ENCODE assay signal across 8 cellular contexts in genomic region chr3:179259959-179260756, GRCh38. TPM values are rescaled to one million over a fixed set of nuclear protein-coding genes. Genes with fewer than 3 reads are reported as not detected.
DNase-seq lines count a peak whose midpoint lies in the region; ATAC-seq and TF ChIP-seq lines count a peak whose summit lies in the region.
"Not testable (repeated sequence)": the region's sequence is repeated elsewhere in the genome, so short reads cannot be mapped to it uniquely, and the experiment has no call there.

No MANE protein-coding gene starts in this region.

- not testable (repeated sequence) for H3K9me3 ChIP-seq in Loucy (ENCODE audit: insufficient read depth, low read depth, low read length); neuron (ENCODE audit: low read length)

- H3K27ac Mint-ChIP-seq in Calu3 (ENCODE audit: unreplicated experiment); activated naive CD4-positive, alpha-beta T cell treated with anti-CD3 and anti-CD28 coated beads for 36 hours; stimulated activated naive CD8-positive, alpha-beta T cell treated with anti-CD3 and anti-CD28 coated beads, Interleukin-15, amount 100 ng/mL, for 72 hours: not testable (repeated sequence)
- H3K27ac Mint-ChIP-seq in activated CD4-positive, alpha-beta T cell treated with anti-CD3 and anti-CD28 coated beads for 36 hours, result peak overlapping the region; percentile 7
- peak overlapping the region; percentile 74 for H3K27ac Mint-ChIP-seq in dendritic cell treated with granulocyte-macrophage colony-stimulating factor and Interleukin-4, amounts not matched to agents 40 ng/mL and 50 ng/mL, for 4 days
- H3K27ac Mint-ChIP-seq in immature natural killer cell, result peak overlapping the region in 3 of 6 donors; percentile 29 to 42 (median 40)

- H2AFZ ChIP-seq in Loucy (ENCODE audit: low read length), result not testable (repeated sequence)
- peak overlapping the region; percentile 68 for H2AFZ ChIP-seq in neuron (ENCODE audit: low read depth, low read length)

- not testable (repeated sequence) for H3K36me3 ChIP-seq in Loucy (ENCODE audit: insufficient read depth, low read length); neuron (ENCODE audit: insufficient read depth, low read length)

- POLR2A ChIA-PET in activated CD4-positive, alpha-beta T cell treated with anti-CD3 and anti-CD28 coated beads for 36 hours (lab: Charles Lee), result not testable (repeated sequence)

- H3K9me2 ChIP-seq in Loucy (replicated peaks; ENCODE audit: low read depth, low read length), result not testable (repeated sequence)

- intact Hi-C loops in Calu3 (cut with micrococcal nuclease; ENCODE audit: unreplicated experiment), result loop anchor here (5.0 kb wide), 1 partner anchor 113 kb away; the partner anchor contains the start of gene PIK3CA
- intact Hi-C loops in activated CD4-positive, alpha-beta T cell treated with anti-CD3 and anti-CD28 coated beads for 36 hours (cut with DNase I, micrococcal nuclease), result loop anchor here in 1 of 2 experiments (2.0 to 5.0 kb wide), 2 partner anchors 57 to 111 kb away; partner anchors contain the start of gene PIK3CA
- intact Hi-C loops in activated naive CD4-positive, alpha-beta T cell treated with anti-CD3 and anti-CD28 coated beads for 36 hours (cut with micrococcal nuclease), result loop anchor here (2.0 to 5.0 kb wide), 2 partner anchors 187 to 243 kb away; no protein-coding TSS in a partner anchor
- intact Hi-C loops in dendritic cell treated with granulocyte-macrophage colony-stimulating factor and Interleukin-4, amounts not matched to agents 40 ng/mL and 50 ng/mL, for 4 days (cut with micrococcal nuclease), result loop anchor here (2.0 kb wide), 1 partner anchor 111 kb away; the partner anchor contains the start of gene PIK3CA

- peak overlapping the region; percentile 55 for H3K9ac ChIP-seq in Loucy (ENCODE audit: low read depth, low read length, poor library complexity, severe bottlenecking)

- peak overlapping the region; percentile 70 for H3K4me3 ChIP-seq in Loucy (ENCODE audit: low read length, poor library complexity, severe bottlenecking)
- not testable (repeated sequence) for H3K4me3 ChIP-seq in neuron (ENCODE audit: low read length)

- H3K4me1 Mint-ChIP-seq in Calu3 (ENCODE audit: low read depth, unreplicated experiment) (peaks cover 26% of the 10 kb centered on the region), immature natural killer cell (peaks cover 12 to 26% of the 10 kb centered on the region in 2 donors)
- H3K4me1 Mint-ChIP-seq in activated CD4-positive, alpha-beta T cell treated with anti-CD3 and anti-CD28 coated beads for 36 hours; stimulated activated naive CD8-positive, alpha-beta T cell treated with anti-CD3 and anti-CD28 coated beads, Interleukin-15, amount 100 ng/mL, for 72 hours: not testable (repeated sequence)
- peaks cover 12% of the 10 kb centered on the region for H3K4me1 Mint-ChIP-seq in activated naive CD4-positive, alpha-beta T cell treated with anti-CD3 and anti-CD28 coated beads for 36 hours (ENCODE audit: low read depth)
- H3K4me1 Mint-ChIP-seq in dendritic cell treated with granulocyte-macrophage colony-stimulating factor and Interleukin-4, amounts not matched to agents 40 ng/mL and 50 ng/mL, for 4 days (ENCODE audit: low read depth), result peaks cover 18% of the 10 kb centered on the region

- H3K27me3 Mint-ChIP-seq in Calu3 (ENCODE audit: unreplicated experiment); activated CD4-positive, alpha-beta T cell treated with anti-CD3 and anti-CD28 coated beads for 36 hours; activated naive CD4-positive, alpha-beta T cell treated with anti-CD3 and anti-CD28 coated beads for 36 hours (ENCODE audit: low read depth); dendritic cell treated with granulocyte-macrophage colony-stimulating factor and Interleukin-4, amounts not matched to agents 40 ng/mL and 50 ng/mL, for 4 days; immature natural killer cell (ENCODE audit: low read depth in 3 of 3); stimulated activated naive CD8-positive, alpha-beta T cell treated with anti-CD3 and anti-CD28 coated beads, Interleukin-15, amount 100 ng/mL, for 72 hours: not testable (repeated sequence)

- H3K4me1 ChIP-seq in Loucy (ENCODE audit: insufficient read depth, low read length, poor library complexity, severe bottlenecking), result peaks cover 13% of the 10 kb centered on the region
- not testable (repeated sequence) for H3K4me1 ChIP-seq in neuron (ENCODE audit: insufficient read depth, low read length)

- not testable (repeated sequence) for H3F3A ChIP-seq in Loucy (ENCODE audit: low read depth)

- ATAC-seq in activated CD4-positive, alpha-beta T cell treated with anti-CD3 and anti-CD28 coated beads for 36 hours, result peak; percentile 43
- not testable (repeated sequence) for ATAC-seq in stimulated activated naive CD8-positive, alpha-beta T cell treated with anti-CD3 and anti-CD28 coated beads, Interleukin-15, amount 100 ng/mL, for 72 hours

- H3K9me3 Mint-ChIP-seq in Calu3 (ENCODE audit: low read depth, unreplicated experiment) (peaks cover 16% of the 10 kb centered on the region), immature natural killer cell (peaks cover 3 to 22% (median 13%) of the 10 kb centered on the region in 6 donors)
- peaks cover 11% of the 10 kb centered on the region for H3K9me3 Mint-ChIP-seq in activated CD4-positive, alpha-beta T cell treated with anti-CD3 and anti-CD28 coated beads for 36 hours (ENCODE audit: low read depth)
- peaks cover 10% of the 10 kb centered on the region for H3K9me3 Mint-ChIP-seq in activated naive CD4-positive, alpha-beta T cell treated with anti-CD3 and anti-CD28 coated beads for 36 hours
- peaks cover 24% of the 10 kb centered on the region for H3K9me3 Mint-ChIP-seq in dendritic cell treated with granulocyte-macrophage colony-stimulating factor and Interleukin-4, amounts not matched to agents 40 ng/mL and 50 ng/mL, for 4 days
- H3K9me3 Mint-ChIP-seq in stimulated activated naive CD8-positive, alpha-beta T cell treated with anti-CD3 and anti-CD28 coated beads, Interleukin-15, amount 100 ng/mL, for 72 hours, result not testable (repeated sequence)

- H3K4me3 Mint-ChIP-seq in Calu3 (ENCODE audit: low read depth, unreplicated experiment), result peak overlapping the region; percentile 72
- peak overlapping the region; percentile 32 for H3K4me3 Mint-ChIP-seq in activated CD4-positive, alpha-beta T cell treated with anti-CD3 and anti-CD28 coated beads for 36 hours
- peak overlapping the region; percentile 5 for H3K4me3 Mint-ChIP-seq in activated naive CD4-positive, alpha-beta T cell treated with anti-CD3 and anti-CD28 coated beads for 36 hours
- H3K4me3 Mint-ChIP-seq in dendritic cell treated with granulocyte-macrophage colony-stimulating factor and Interleukin-4, amounts not matched to agents 40 ng/mL and 50 ng/mL, for 4 days, result not testable (repeated sequence)
- peak overlapping the region; percentile 62 to 78 (median 74) for H3K4me3 Mint-ChIP-seq in immature natural killer cell
- peak overlapping the region; percentile 66 to 77 for H3K4me3 Mint-ChIP-seq in stimulated activated naive CD8-positive, alpha-beta T cell treated with anti-CD3 and anti-CD28 coated beads, Interleukin-15, amount 100 ng/mL, for 72 hours

- not testable (repeated sequence) for DNase-seq in Calu3; immature natural killer cell; stimulated activated naive CD8-positive, alpha-beta T cell treated with anti-CD3 and anti-CD28 coated beads, Interleukin-15, amount 100 ng/mL, for 72 hours
- DNase-seq in activated CD4-positive, alpha-beta T cell treated with anti-CD3 and anti-CD28 coated beads for 36 hours, result peak; percentile 32
- peak; percentile 17 for DNase-seq in activated naive CD4-positive, alpha-beta T cell treated with anti-CD3 and anti-CD28 coated beads for 36 hours

- TF ChIP-seq CTCF in Calu3 (IDR thresholded peaks at IDR 0.05; ENCODE audit: unreplicated experiment); Loucy (conservative IDR thresholded peaks at IDR 0.05; ENCODE audit: low read length): not testable (repeated sequence)

- H4K20me1 ChIP-seq in Loucy (ENCODE audit: insufficient read depth, low read length, poor library complexity, severe bottlenecking), result not testable (repeated sequence)

- H3K4me2 ChIP-seq in Loucy (ENCODE audit: low read depth, low read length, poor library complexity, severe bottlenecking), result peak overlapping the region; percentile 44

- H3K36me3 Mint-ChIP-seq in Calu3 (ENCODE audit: insufficient read depth, unreplicated experiment); activated CD4-positive, alpha-beta T cell treated with anti-CD3 and anti-CD28 coated beads for 36 hours (ENCODE audit: low read depth); activated naive CD4-positive, alpha-beta T cell treated with anti-CD3 and anti-CD28 coated beads for 36 hours (ENCODE audit: low read depth); dendritic cell treated with granulocyte-macrophage colony-stimulating factor and Interleukin-4, amounts not matched to agents 40 ng/mL and 50 ng/mL, for 4 days (ENCODE audit: low read depth); immature natural killer cell: not testable (repeated sequence)

- CTCF ChIA-PET in Calu3 (lab: Charles Lee), result not testable (repeated sequence)
- CTCF ChIA-PET in activated CD4-positive, alpha-beta T cell treated with anti-CD3 and anti-CD28 coated beads for 36 hours (lab: Charles Lee), result interaction anchor here (1.4 kb wide), 2 partner anchors 12 to 61 kb away, joined by 3 to 4 read pairs; no protein-coding TSS in a partner anchor
- CTCF ChIA-PET in activated naive CD4-positive, alpha-beta T cell treated with anti-CD3 and anti-CD28 coated beads for 36 hours (lab: Charles Lee), result interaction anchor here (0.7 kb wide), 1 partner anchor 670 kb away, joined by 3 read pairs; no protein-coding TSS in a partner anchor

- H3K27me3 ChIP-seq in Loucy (ENCODE audit: insufficient read depth, low read length, poor library complexity, severe bottlenecking); neuron (ENCODE audit: insufficient read depth, low read length): not testable (repeated sequence)

- H3K79me2 ChIP-seq in Loucy (ENCODE audit: insufficient read depth, low read length), result peaks cover 29% of the 10 kb centered on the region

- TSS peak; percentile 66 for BruUV-seq in Calu3 (replicated peaks; lab: Mats Ljungman, UMichigan)

RNA-seq across cellular contexts. Expression of gene KCNMB3, which starts 9.2 kb away (rescaled TPM):
- total RNA-seq in Calu3 (2022), result 4.6 and 6.4 TPM in 2 replicates
- under 1 TPM; 0.23 to 0.33 TPM for total RNA-seq in activated CD4-positive, alpha-beta T cell treated with anti-CD3 and anti-CD28 coated beads for 36 hours
- under 1 TPM; 0.20 to 0.29 TPM for total RNA-seq in activated naive CD4-positive, alpha-beta T cell treated with anti-CD3 and anti-CD28 coated beads for 36 hours
- under 1 TPM in 2 of 3 donors, not detected in 1; 0.20 to 0.43 TPM for polyA plus RNA-seq in immature natural killer cell
